In genomic region chr1:39204441-39205081, GRCh38 we compare ENCODE assay signal across 8 cellular contexts. TPM values are rescaled to one million over a fixed set of nuclear protein-coding genes. Genes with fewer than 3 reads are reported as not detected.
DNase-seq lines count a peak whose midpoint lies in the region; ATAC-seq and TF ChIP-seq lines count a peak whose summit lies in the region.

A gene with protein sequence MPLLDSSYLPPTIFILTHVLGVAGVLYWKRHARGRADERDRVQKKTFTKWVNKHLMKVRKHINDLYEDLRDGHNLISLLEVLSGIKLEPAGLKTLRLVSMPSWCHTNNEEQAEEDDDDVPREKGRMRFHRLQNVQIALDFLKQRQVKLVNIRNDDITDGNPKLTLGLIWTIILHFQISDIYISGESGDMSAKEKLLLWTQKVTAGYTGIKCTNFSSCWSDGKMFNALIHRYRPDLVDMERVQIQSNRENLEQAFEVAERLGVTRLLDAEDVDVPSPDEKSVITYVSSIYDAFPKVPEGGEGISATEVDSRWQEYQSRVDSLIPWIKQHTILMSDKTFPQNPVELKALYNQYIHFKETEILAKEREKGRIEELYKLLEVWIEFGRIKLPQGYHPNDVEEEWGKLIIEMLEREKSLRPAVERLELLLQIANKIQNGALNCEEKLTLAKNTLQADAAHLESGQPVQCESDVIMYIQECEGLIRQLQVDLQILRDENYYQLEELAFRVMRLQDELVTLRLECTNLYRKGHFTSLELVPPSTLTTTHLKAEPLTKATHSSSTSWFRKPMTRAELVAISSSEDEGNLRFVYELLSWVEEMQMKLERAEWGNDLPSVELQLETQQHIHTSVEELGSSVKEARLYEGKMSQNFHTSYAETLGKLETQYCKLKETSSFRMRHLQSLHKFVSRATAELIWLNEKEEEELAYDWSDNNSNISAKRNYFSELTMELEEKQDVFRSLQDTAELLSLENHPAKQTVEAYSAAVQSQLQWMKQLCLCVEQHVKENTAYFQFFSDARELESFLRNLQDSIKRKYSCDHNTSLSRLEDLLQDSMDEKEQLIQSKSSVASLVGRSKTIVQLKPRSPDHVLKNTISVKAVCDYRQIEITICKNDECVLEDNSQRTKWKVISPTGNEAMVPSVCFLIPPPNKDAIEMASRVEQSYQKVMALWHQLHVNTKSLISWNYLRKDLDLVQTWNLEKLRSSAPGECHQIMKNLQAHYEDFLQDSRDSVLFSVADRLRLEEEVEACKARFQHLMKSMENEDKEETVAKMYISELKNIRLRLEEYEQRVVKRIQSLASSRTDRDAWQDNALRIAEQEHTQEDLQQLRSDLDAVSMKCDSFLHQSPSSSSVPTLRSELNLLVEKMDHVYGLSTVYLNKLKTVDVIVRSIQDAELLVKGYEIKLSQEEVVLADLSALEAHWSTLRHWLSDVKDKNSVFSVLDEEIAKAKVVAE (N-terminal part only) (plus strand): TSS chr1:39204695. CDS start chr1:39205023, 328 bp downstream.

- no peaks in the 10 kb centered on the region for H3K9me3 ChIP-seq in PC-3 (ENCODE audit: low read length)
- H3K9me3 ChIP-seq in adrenal gland (replicated peaks in 1 of 3), result no peaks in the 10 kb centered on the region

- H3K4me3 ChIP-seq in PC-3 (ENCODE audit: low read length) (no peak within 1 kb of the TSS), adrenal gland (peak within 1 kb of the TSS in 1 of 4 donors; percentile 53)

- ATAC-seq in PC-3 (peak; percentile 73), Right ventricle myocardium inferior (peak; percentile 91), omental fat pad (ENCODE audit: low FRiP score) (peak; percentile 75), HG02642 (IDR thresholded peaks at IDR 0.05; ENCODE audit: poor library complexity, unreplicated experiment) (no peak)

- intact Hi-C loops in PC-3 (cut with micrococcal nuclease) (no loop called here), adrenal gland (cut with DNase I) (no loop called here), Right ventricle myocardium inferior (cut with DNase I) (no loop called here)

- no peaks in the 10 kb centered on the region for H3K9me2 ChIP-seq in PC-3 (replicated peaks; ENCODE audit: low read length)

- H3K36me3 ChIP-seq in PC-3 (ENCODE audit: low read depth, low read length) (no peaks in the 10 kb centered on the region), adrenal gland (replicated peaks in 1 of 2) (no peaks in the 10 kb centered on the region)

- H3K4me2 ChIP-seq in PC-3 (ENCODE audit: low read length), result peak within 1 kb of the TSS; percentile 43

- DNase-seq in NCI-H2196 (lab: John Stamatoyannopoulos, UW; ENCODE audit: unreplicated experiment), result peak; percentile 40
- no peak for DNase-seq in NCI-H2196 treated with DMSO at 0.1 percent for 48 hours (lab: John Stamatoyannopoulos, UW; ENCODE audit: unreplicated experiment)
- DNase-seq in PC-3, result peak; percentile 42
- peak; percentile 66 to 86 (median 80) for DNase-seq in adrenal gland
- no peak for DNase-seq in Right ventricle myocardium inferior (ENCODE audit: missing footprints)
- no peak for DNase-seq in omental fat pad (ENCODE audit: low spot score)
- DNase-seq in HuH-7 (ENCODE audit: low spot score), result no peak

- CTCF ChIA-PET in PC-3 (lab: Charles Lee), result interaction anchor here (0.6 to 1.5 kb wide), 3 partner anchors 10 to 54 kb away, joined by 3 to 7 read pairs (median 4); no protein-coding TSS in a partner anchor

- TF ChIP-seq POLR2A in adrenal gland (IDR thresholded peaks at IDR 0.05), result peak in 1 of 2 donors; percentile 50

- no peaks in the 10 kb centered on the region for H3F3A ChIP-seq in PC-3 (ENCODE audit: low read length, unreplicated experiment)

- H3K4me1 ChIP-seq in PC-3 (ENCODE audit: insufficient read depth, low read length) (peaks cover 17% of the 10 kb centered on the region), adrenal gland (replicated peaks in 1 of 2) (peaks cover 26 to 57% of the 10 kb centered on the region in 2 donors)

- no TSS peak for BruUV-seq in PC-3 (replicated peaks; lab: Mats Ljungman, UMichigan)

- no peak for TF ChIP-seq CTCF in PC-3 (conservative IDR thresholded peaks at IDR 0.05; ENCODE audit: low read depth, low read length)
- TF ChIP-seq CTCF in adrenal gland (IDR thresholded peaks at IDR 0.05), result peak; percentile 21 to 72 (median 58)
- TF ChIP-seq CTCF in omental fat pad (IDR thresholded peaks at IDR 0.05), result no peak

- H4K20me1 ChIP-seq in PC-3 (ENCODE audit: low read length), result no peaks in the 10 kb centered on the region

- H3K27ac ChIP-seq in PC-3 (ENCODE audit: low read length) (peak within 1 kb of the TSS; percentile 31), adrenal gland (peak within 1 kb of the TSS; percentile 76 to 93 (median 91))

- 5 to 10% (median 7%) methylated on average over 9 of the region's 9 CpGs for WGBS in adrenal gland, 4 donors

- peaks cover 47% of the 10 kb centered on the region for H3K79me2 ChIP-seq in PC-3 (ENCODE audit: low read length)

- POLR2A ChIA-PET in PC-3 (lab: Charles Lee; ENCODE audit: unreplicated experiment), result no interaction called here

- H2AFZ ChIP-seq in PC-3 (ENCODE audit: low read length), result no peak within 1 kb of the TSS

- H3K9ac ChIP-seq in PC-3 (ENCODE audit: low read length), result peak within 1 kb of the TSS; percentile 7; the same call in 1 of the 2 replicates

- no peaks in the 10 kb centered on the region for H3K27me3 ChIP-seq in PC-3 (ENCODE audit: low read length)
- H3K27me3 ChIP-seq in adrenal gland, result no peaks in the 10 kb centered on the region

RNA-seq across cellular contexts. Expression of the gene that starts here (rescaled TPM):
- 103 and 146 TPM in 2 replicates for total RNA-seq in PC-3 (2014; rRNA removed)
- total RNA-seq in adrenal gland, result 100 to 1,000 TPM; 189 to 334 (median 230) TPM
- polyA plus RNA-seq in adrenal gland, result 100 to 1,000 TPM in 2 of 3 donors, 10 to 100 TPM in 1; 85.1 to 108 (median 108) TPM
- 217 TPM for total RNA-seq in Right ventricle myocardium inferior
- 100 to 1,000 TPM; 230 to 378 (median 300) TPM for total RNA-seq in omental fat pad

Comparison
In these comparisons a context has a peak if more than half of its experiments do, and no peak if none do; other contexts are left out.
1. DNase-seq: peak in NCI-H2196 (single experiment), PC-3 (single experiment) and adrenal gland (7 of 7); none in NCI-H2196 treated with DMSO at 0.1 percent for 48 hours (single experiment), Right ventricle myocardium inferior (single experiment), omental fat pad (single experiment) and HuH-7 (single experiment).
2. CTCF ChIP-seq: peak in adrenal gland (6 of 6); none in PC-3 (single experiment) and omental fat pad (0 of 3).